Comparison of ENCODE assay signal across 11 cellular contexts in genomic region chr7:16817536-16817935, GRCh38. TPM values are rescaled to one million over a fixed set of nuclear protein-coding genes. Genes with fewer than 3 reads are reported as not detected.
DNase-seq lines count a peak whose midpoint lies in the region; ATAC-seq, FAIRE-seq and TF ChIP-seq lines count a peak whose summit lies in the region.
"Had no signal": no experiment of that assay in that cellular context is flagged by ENCODE, and none has a peak within 500 bp of the region (broad histone marks: within the 10 kb centered on the region; RNA-seq: fewer than 3 reads in every experiment).

No MANE protein-coding gene starts in this region.

- no peak overlapping the region for H4K91ac ChIP-seq in IMR-90 (ENCODE audit: insufficient read depth, low read depth, low read length)

- H3K9ac ChIP-seq in IMR-90 (ENCODE audit: low read depth, low read length) = no peak overlapping the region
- no peak overlapping the region for H3K9ac ChIP-seq in astrocyte (ENCODE audit: low read length)
- no peak overlapping the region for H3K9ac ChIP-seq in keratinocyte (ENCODE audit: control insufficient read depth, extremely low read depth, insufficient read depth, low read length)

- no CpG with 5 or more reads among the region's 1 CpG for WGBS in IMR-90 (ENCODE audit: extremely low coverage in 2 of 2, insufficient read length in 1 of 2), 2 experiments
- 92 to 97% methylated on average over 1 of the region's 1 CpG for WGBS in aorta, 2 donors

- no peak overlapping the region for H2AK9ac ChIP-seq in IMR-90 (replicated peaks; ENCODE audit: low read depth, low read length, poor library complexity)

- H2AFZ ChIP-seq in IMR-90 (replicated peaks; ENCODE audit: low read length, poor library complexity) (no peak overlapping the region), astrocyte (ENCODE audit: low read depth, low read length) (no peak overlapping the region), keratinocyte (ENCODE audit: control insufficient read depth, low read length) (no peak overlapping the region)

- no peak overlapping the region for H3K56ac ChIP-seq in IMR-90 (ENCODE audit: extremely low read depth, insufficient read depth, low read length)

- no peak overlapping the region for H3K4ac ChIP-seq in IMR-90 (ENCODE audit: low read depth, low read length)

- H3K9me3 ChIP-seq in IMR-90 (ENCODE audit: control insufficient read depth, insufficient read depth, low read length) (no peaks in the 10 kb centered on the region), astrocyte (ENCODE audit: insufficient read depth, low read depth, low read length) (no peaks in the 10 kb centered on the region), keratinocyte (ENCODE audit: control insufficient read depth, low read depth, low read length) (no peaks in the 10 kb centered on the region), aorta (ENCODE audit: control insufficient read depth, low read length) (no peaks in the 10 kb centered on the region), Caco-2 (no peaks in the 10 kb centered on the region; the same call in 1 of the 2 replicates)
- H3K9me3 ChIP-seq: MG63 had no signal

- H3K14ac ChIP-seq in IMR-90 (replicated peaks; ENCODE audit: low read depth, low read length) = no peak overlapping the region

- peak overlapping the region; percentile 3 for H3K4me3 Mint-ChIP-seq in astrocyte (ENCODE audit: unreplicated experiment)
- H3K4me3 Mint-ChIP-seq in natural killer cell treated with Interleukin-12 subunit alpha and Interleukin-12 subunit beta and Interleukin-15 and Interleukin-18, amount 100 ng/mL, for 72 hours = no peak overlapping the region
- H3K4me3 Mint-ChIP-seq in Caco-2 (ENCODE audit: unreplicated experiment) = no peak overlapping the region

- ATAC-seq in IMR-90 (ENCODE audit: low read depth) = peak; percentile 75
- ATAC-seq in HG02981 (IDR thresholded peaks at IDR 0.05; ENCODE audit: unreplicated experiment) = no peak
- no peak for ATAC-seq in aorta (ENCODE audit: low FRiP score)
- ATAC-seq in natural killer cell treated with Interleukin-12 subunit alpha and Interleukin-12 subunit beta and Interleukin-15 and Interleukin-18, amount 100 ng/mL, for 72 hours = no peak

- H3K9me1 ChIP-seq in IMR-90 (ENCODE audit: insufficient read depth, low read length) = no peaks in the 10 kb centered on the region
- H3K9me1 ChIP-seq in keratinocyte (ENCODE audit: control insufficient read depth, extremely low read depth, insufficient read depth, low read length) = no peaks in the 10 kb centered on the region

- H3K4me3 ChIP-seq in IMR-90 (ENCODE audit: insufficient read depth, low read depth, low read length) (no peak overlapping the region), astrocyte (ENCODE audit: insufficient read depth, low read depth, low read length) (no peak overlapping the region), keratinocyte (ENCODE audit: control insufficient read depth in 2 of 3, extremely low read depth in 1 of 3, insufficient read depth in 2 of 3, low read depth in 1 of 3, low read length in 3 of 3) (no peak overlapping the region), aorta (ENCODE audit: low read length in 2 of 2) (no peak overlapping the region), Caco-2 (ENCODE audit: low read depth, low read length) (no peak overlapping the region)
- H3K4me3 ChIP-seq: MG63 had no signal

- H3K4me2 ChIP-seq in IMR-90 (ENCODE audit: low read depth, low read length) (no peak overlapping the region), astrocyte (ENCODE audit: low read length) (peak overlapping the region; percentile 27), keratinocyte (ENCODE audit: control insufficient read depth, extremely low read depth, insufficient read depth, low read depth, low read length) (no peak overlapping the region)

- no peak overlapping the region for H2BK20ac ChIP-seq in IMR-90 (ENCODE audit: low read depth, low read length)

- no peaks in the 10 kb centered on the region for H3K79me2 ChIP-seq in astrocyte (ENCODE audit: insufficient read depth, low read length)
- H3K79me2 ChIP-seq in keratinocyte (ENCODE audit: control insufficient read depth, insufficient read depth, low read length) = no peaks in the 10 kb centered on the region

- intact Hi-C loops in IMR-90 (cut with micrococcal nuclease) (no loop called here), aorta (cut with DNase I) (no loop called here), Caco-2 (cut with micrococcal nuclease; ENCODE audit: unreplicated experiment) (no loop called here)

- TF ChIP-seq CTCF in IMR-90 (conservative IDR thresholded peaks at IDR 0.05; ENCODE audit: low read depth, low read length) (no peak), astrocyte (IDR thresholded peaks at IDR 0.05; ENCODE audit: insufficient read depth, low read depth, low read length) (no peak), keratinocyte (optimal IDR thresholded peaks at IDR 0.05 in 1 of 3, IDR thresholded peaks at IDR 0.05 in 1 of 3, conservative IDR thresholded peaks at IDR 0.05 in 1 of 3; ENCODE audit: extremely low read depth in 1 of 3, insufficient read depth in 2 of 3, low read length in 3 of 3) (no peak), Caco-2 (IDR thresholded peaks at IDR 0.05; ENCODE audit: insufficient read depth in 1 of 2, low read depth in 1 of 2, low read length in 1 of 2, severe bottlenecking in 1 of 2, unreplicated experiment in 1 of 2) (no peak)

- DNase-seq in AG20443 (ENCODE audit: low spot score) (peak; percentile 42), IMR-90 (peak; percentile 74), astrocyte (ENCODE audit: low read depth) (peak; percentile 85), keratinocyte (ENCODE audit: low read depth, low spot score) (peak; percentile 58), aorta (no peak), Caco-2 (no peak)
- no peak for DNase-seq in natural killer cell treated with Interleukin-12 subunit alpha and Interleukin-12 subunit beta and Interleukin-15 and Interleukin-18, amount 100 ng/mL, for 72 hours (ENCODE audit: low spot score)
- DNase-seq: MG63, T-helper 9 cell had no signal

- H3K18ac ChIP-seq in IMR-90 (ENCODE audit: low read depth, low read length) = no peak overlapping the region

- H2AK5ac ChIP-seq in IMR-90 (ENCODE audit: low read depth, low read length) = no peak overlapping the region

- peaks cover 5% of the 10 kb centered on the region for H3K27me3 Mint-ChIP-seq in astrocyte (ENCODE audit: low read depth, unreplicated experiment)
- peaks cover 6 to 9% of the 10 kb centered on the region in 2 donors for H3K27me3 Mint-ChIP-seq in natural killer cell treated with Interleukin-12 subunit alpha and Interleukin-12 subunit beta and Interleukin-15 and Interleukin-18, amount 100 ng/mL, for 72 hours
- no peaks in the 10 kb centered on the region for H3K27me3 Mint-ChIP-seq in Caco-2 (ENCODE audit: insufficient read depth, unreplicated experiment)

- CTCF ChIA-PET in IMR-90 (lab: Yijun Ruan, JAX) = interaction anchor here (1.0 kb wide), 1 partner anchor 101 kb away, joined by 3 read pairs; no protein-coding TSS in a partner anchor
- CTCF ChIA-PET in Caco-2 (lab: Charles Lee) = no interaction called here

- in situ Hi-C loops in IMR-90 (cut with MboI; ENCODE audit: low sequenced_read_pairs) = no loop called here

- no peaks in the 10 kb centered on the region for H3K36me3 ChIP-seq in IMR-90 (ENCODE audit: control insufficient read depth, insufficient read depth, low read length)
- no peaks in the 10 kb centered on the region for H3K36me3 ChIP-seq in astrocyte (ENCODE audit: insufficient read depth, low read length)
- H3K36me3 ChIP-seq in keratinocyte (ENCODE audit: control insufficient read depth in 2 of 2, extremely low read depth in 1 of 2, insufficient read depth in 2 of 2, low read length in 2 of 2) = no peaks in the 10 kb centered on the region
- no peaks in the 10 kb centered on the region for H3K36me3 ChIP-seq in aorta (ENCODE audit: control insufficient read depth in 1 of 2, insufficient read depth in 2 of 2, low read length in 1 of 2)
- H3K36me3 ChIP-seq in Caco-2 (ENCODE audit: control insufficient read depth, insufficient read depth, low read length) = no peaks in the 10 kb centered on the region
- H3K36me3 ChIP-seq: MG63 had no signal

- dilution Hi-C loops in IMR-90 (cut with HindIII; ENCODE audit: low sequenced_read_pairs, unreplicated experiment) (no loop called here), keratinocyte (cut with MboI; ENCODE audit: extremely low pct_ligation_motif_present, low sequenced_read_pairs) (no loop called here)

- FAIRE-seq in astrocyte (lab: Jason Lieb, UNC) = peak; percentile 71
- FAIRE-seq in keratinocyte (lab: Jason Lieb, UNC) = peak; percentile 51

- POLR2A ChIA-PET in IMR-90 (lab: Charles Lee; ENCODE audit: unreplicated experiment) (no interaction called here), Caco-2 (lab: Charles Lee) (no interaction called here)

- no peak overlapping the region for H4K8ac ChIP-seq in IMR-90 (ENCODE audit: low read depth in 2 of 2, low read length in 2 of 2)

- H4K20me1 ChIP-seq in IMR-90 (ENCODE audit: insufficient read depth, low read length) = no peaks in the 10 kb centered on the region
- no peaks in the 10 kb centered on the region for H4K20me1 ChIP-seq in astrocyte (ENCODE audit: insufficient read depth, low read length)
- H4K20me1 ChIP-seq in keratinocyte (ENCODE audit: control insufficient read depth, extremely low read depth, insufficient read depth, low read length) = no peaks in the 10 kb centered on the region

- H2BK5ac ChIP-seq in IMR-90 (ENCODE audit: low read depth, low read length, poor library complexity, severe bottlenecking) = no peak overlapping the region

- peaks cover 4% of the 10 kb centered on the region; the same call in 1 of the 2 replicates for H3K4me1 ChIP-seq in IMR-90 (ENCODE audit: control insufficient read depth, insufficient read depth, low read length)
- H3K4me1 ChIP-seq in astrocyte (ENCODE audit: insufficient read depth, low read length) = no peaks in the 10 kb centered on the region
- no peaks in the 10 kb centered on the region for H3K4me1 ChIP-seq in keratinocyte (ENCODE audit: control insufficient read depth, extremely low read depth, insufficient read depth, low read length)
- H3K4me1 ChIP-seq in aorta (ENCODE audit: control insufficient read depth in 1 of 2, insufficient read depth in 2 of 2, low read length in 2 of 2) = no peaks in the 10 kb centered on the region
- peaks cover 20% of the 10 kb centered on the region for H3K4me1 ChIP-seq in Caco-2

- H3K36me3 Mint-ChIP-seq in astrocyte (ENCODE audit: low read depth, unreplicated experiment) (no peaks in the 10 kb centered on the region), Caco-2 (ENCODE audit: insufficient read depth, unreplicated experiment) (no peaks in the 10 kb centered on the region)
- H3K36me3 Mint-ChIP-seq in natural killer cell treated with Interleukin-12 subunit alpha and Interleukin-12 subunit beta and Interleukin-15 and Interleukin-18, amount 100 ng/mL, for 72 hours = no peaks in the 10 kb centered on the region

- no peak overlapping the region for H2BK120ac ChIP-seq in IMR-90 (ENCODE audit: low read depth, low read length)

- TF ChIP-seq POLR2A in IMR-90 (IDR thresholded peaks at IDR 0.05; ENCODE audit: low read depth, low read length) = no peak

- no peak overlapping the region for H4K5ac ChIP-seq in IMR-90 (ENCODE audit: low read depth, low read length)

- H3K27ac ChIP-seq in IMR-90 (ENCODE audit: insufficient read depth, low read length) = no peak overlapping the region
- H3K27ac ChIP-seq in astrocyte (ENCODE audit: low read depth, low read length) = no peak overlapping the region
- no peak overlapping the region for H3K27ac ChIP-seq in keratinocyte (ENCODE audit: control insufficient read depth, insufficient read depth, low read length)
- no peak overlapping the region for H3K27ac ChIP-seq in aorta (ENCODE audit: low read depth in 1 of 2, low read length in 2 of 2)

- H3K4me1 Mint-ChIP-seq in astrocyte (ENCODE audit: low read depth, unreplicated experiment) (peaks cover 13% of the 10 kb centered on the region), Caco-2 (ENCODE audit: low read depth, unreplicated experiment) (peaks cover 44% of the 10 kb centered on the region)
- H3K4me1 Mint-ChIP-seq in natural killer cell treated with Interleukin-12 subunit alpha and Interleukin-12 subunit beta and Interleukin-15 and Interleukin-18, amount 100 ng/mL, for 72 hours (ENCODE audit: low read depth in 2 of 2) = no peaks in the 10 kb centered on the region

- no peak overlapping the region for H3K23ac ChIP-seq in IMR-90 (ENCODE audit: low read depth, low read length)

- H3K27ac Mint-ChIP-seq in astrocyte (ENCODE audit: unreplicated experiment) (no peak overlapping the region), Caco-2 (ENCODE audit: unreplicated experiment) (no peak overlapping the region)
- H3K27ac Mint-ChIP-seq in natural killer cell treated with Interleukin-12 subunit alpha and Interleukin-12 subunit beta and Interleukin-15 and Interleukin-18, amount 100 ng/mL, for 72 hours = no peak overlapping the region

- H3K9me3 Mint-ChIP-seq in astrocyte (ENCODE audit: unreplicated experiment) (no peaks in the 10 kb centered on the region), Caco-2 (ENCODE audit: unreplicated experiment) (no peaks in the 10 kb centered on the region)
- no peaks in the 10 kb centered on the region for H3K9me3 Mint-ChIP-seq in natural killer cell treated with Interleukin-12 subunit alpha and Interleukin-12 subunit beta and Interleukin-15 and Interleukin-18, amount 100 ng/mL, for 72 hours

- no peak for TF ChIP-seq RAD21 in IMR-90 (IDR thresholded peaks at IDR 0.05; ENCODE audit: low read length)

- no peaks in the 10 kb centered on the region for H3K27me3 ChIP-seq in IMR-90 (ENCODE audit: control insufficient read depth, insufficient read depth, low read length)
- H3K27me3 ChIP-seq in astrocyte (ENCODE audit: insufficient read depth, low read length) = no peaks in the 10 kb centered on the region
- no peaks in the 10 kb centered on the region for H3K27me3 ChIP-seq in keratinocyte (ENCODE audit: control insufficient read depth, extremely low read depth, insufficient read depth, low read length)
- no peaks in the 10 kb centered on the region for H3K27me3 ChIP-seq in aorta (ENCODE audit: control insufficient read depth in 1 of 2, insufficient read depth in 2 of 2, low read length in 1 of 2)
- H3K27me3 ChIP-seq in Caco-2 (replicated peaks; ENCODE audit: control insufficient read depth, insufficient read depth, low read length) = no peaks in the 10 kb centered on the region
- H3K27me3 ChIP-seq: MG63 had no signal

- H3K79me1 ChIP-seq in IMR-90 (ENCODE audit: low read depth in 1 of 2, low read length in 2 of 2) = no peaks in the 10 kb centered on the region

- no peak overlapping the region for H2BK15ac ChIP-seq in IMR-90 (ENCODE audit: low read depth, low read length)

- no TSS peak for BruUV-seq in IMR-90 (replicated peaks; lab: Mats Ljungman, UMichigan)
- BruUV-seq in Caco-2 (replicated peaks; lab: Mats Ljungman, UMichigan) = no TSS peak

RNA-seq across cellular contexts. Expression of gene AGR2, which starts 12.7 kb away (rescaled TPM):
- not detected in 2 replicates for total RNA-seq in IMR-90 (2012; rRNA removed)
- polyA plus RNA-seq in IMR-90 (2012; rRNA removed) = not detected in 2 replicates
- polyA plus RNA-seq in IMR-90 (2012; cell fraction: cytosol; rRNA removed) = not detected in 2 replicates
- not detected in 2 replicates for polyA plus RNA-seq in IMR-90 (2012; cell fraction: nucleus; rRNA removed; ENCODE audit: low replicate concordance)
- not detected in 2 replicates for total RNA-seq in astrocyte
- polyA plus RNA-seq in keratinocyte = 1.5 to 2.4 TPM (median 2.3 TPM) in 3 replicates
- 1.4 TPM for polyA plus RNA-seq in keratinocyte (2011; ENCODE audit: low read depth)
- polyA plus RNA-seq in keratinocyte (2011; cell fraction: cytosol; rRNA removed) = 1.1 and 1.2 TPM in 2 replicates
- polyA plus RNA-seq in keratinocyte (2011; cell fraction: nucleus; rRNA removed) = 1.2 and 1.5 TPM in 2 replicates
- polyA plus RNA-seq in keratinocyte (2012; ENCODE audit: low replicate concordance) = 0.30 and 0.91 TPM in 2 replicates
- polyA minus RNA-seq in keratinocyte = 0.59 to 0.96 TPM in 2 of 3 replicates, not detected in the other
- not detected for polyA minus RNA-seq in keratinocyte (2011; cell fraction: cytosol; rRNA and poly(A)+ RNA removed)
- not detected in 2 replicates for polyA minus RNA-seq in keratinocyte (2011; cell fraction: nucleus; rRNA and poly(A)+ RNA removed)
- not detected for total RNA-seq in aorta
- polyA plus RNA-seq in aorta = 10 to 100 TPM in 1 of 2 donors, under 1 TPM in 1; 0.10 to 19.8 TPM
- total RNA-seq in natural killer cell treated with Interleukin-12 subunit alpha and Interleukin-12 subunit beta and Interleukin-15 and Interleukin-18, amount 100 ng/mL, for 72 hours = not detected
- 343 and 467 TPM in 2 replicates for total RNA-seq in Caco-2 (2022)
- polyA plus RNA-seq: BJ had no signal

Comparison
In these comparisons a context has a peak if more than half of its experiments do, and no peak if none do; other contexts are left out.
1. DNase-seq: peak in AG20443 (single experiment), IMR-90 (single experiment), astrocyte (single experiment) and keratinocyte (single experiment); none in aorta (0 of 2), natural killer cell treated with Interleukin-12 subunit alpha and Interleukin-12 subunit beta and Interleukin-15 and Interleukin-18, amount 100 ng/mL, for 72 hours (single experiment) and Caco-2 (0 of 2).
2. RNA of gene AGR2, which starts 12.7 kb away (total RNA-seq): 343 to 467 TPM in Caco-2; not detected in aorta, not detected in IMR-90, not detected in astrocyte and not detected in natural killer cell treated with Interleukin-12 subunit alpha and Interleukin-12 subunit beta and Interleukin-15 and Interleukin-18, amount 100 ng/mL, for 72 hours; every median in the first group is over 100 times any median in the second.